In genomic region chr6:5854900-5855299, GRCh38 we compare ENCODE assay signal across 25 cellular contexts.
"Had no signal": no experiment of that assay in that cellular context is flagged by ENCODE, and none has a peak within 500 bp of the region (broad histone marks: within the 10 kb centered on the region; RNA-seq: fewer than 3 reads in every experiment).

No MANE protein-coding gene starts in this region.

- H2AFZ ChIP-seq: neural progenitor cell, parathyroid adenoma had no signal

- ATAC-seq: gastrocnemius medialis; left cardiac atrium; lower lobe of right lung; sciatic nerve; stimulated activated memory B cell treated with anti-CD40 and anti-IgM and Interleukin-4, amounts not matched to agents 10 μg/mL and 1 μg/mL and 100 μg/mL, for 72 hours had no signal

- H3K4me3 Mint-ChIP-seq: immature natural killer cell; memory B cell; natural killer cell treated with Interleukin-12 subunit alpha and Interleukin-12 subunit beta and Interleukin-15 and Interleukin-18, amount 100 ng/mL, for 72 hours; neural progenitor cell; stimulated activated memory B cell treated with anti-CD40 and anti-IgM and Interleukin-4, amounts not matched to agents 10 μg/mL and 1 μg/mL and 100 μg/mL, for 72 hours; stimulated activated naive CD8-positive, alpha-beta T cell treated with anti-CD3 and anti-CD28 coated beads, Interleukin-15, Interleukin-2, amounts not matched to agents 100 ng/mL and 50 ng/mL, for 24 hours had no signal

- H3K79me2 ChIP-seq: parathyroid adenoma had no signal

- H3K4me1 ChIP-seq: gastrocnemius medialis, parathyroid adenoma, prostate gland had no signal

- H3K27me3 ChIP-seq: neural progenitor cell had no signal

- H3K4me3 ChIP-seq: esophagus muscularis mucosa, gastrocnemius medialis, left ventricle myocardium inferior, lower lobe of right lung, neural progenitor cell, prostate gland, spleen, thoracic aorta, transverse colon had no signal

- DNase-seq: effector memory CD4-positive, alpha-beta T cell; gastrocnemius medialis; immature natural killer cell; kidney; left cardiac atrium; left ventricle myocardium inferior; lower lobe of right lung; midbrain; nucleus accumbens; spleen; stimulated activated CD4-positive, alpha-beta T cell treated with anti-CD3 and anti-CD28 coated beads, Interleukin-15, amount 100 ng/mL, for 24 hours; stimulated activated CD4-positive, alpha-beta T cell treated with anti-CD3 and anti-CD28 coated beads, Interleukin-1b, Interleukin-23, amount 100 ng/mL, for 48 hours; stimulated activated CD4-positive, alpha-beta T cell treated with anti-CD3 and anti-CD28 coated beads, Interleukin-4, amount 100 ng/mL, for 24 hours; transverse colon had no signal

- H3K27ac Mint-ChIP-seq: immature natural killer cell; memory B cell; natural killer cell treated with Interleukin-12 subunit alpha and Interleukin-12 subunit beta and Interleukin-15 and Interleukin-18, amount 100 ng/mL, for 72 hours; stimulated activated memory B cell treated with anti-CD40 and anti-IgM and Interleukin-4, amounts not matched to agents 10 μg/mL and 1 μg/mL and 100 μg/mL, for 72 hours; stimulated activated naive CD8-positive, alpha-beta T cell treated with anti-CD3 and anti-CD28 coated beads, Interleukin-15, Interleukin-2, amounts not matched to agents 100 ng/mL and 50 ng/mL, for 24 hours had no signal

- H3K36me3 Mint-ChIP-seq: memory B cell; natural killer cell treated with Interleukin-12 subunit alpha and Interleukin-12 subunit beta and Interleukin-15 and Interleukin-18, amount 100 ng/mL, for 72 hours; neural progenitor cell; stimulated activated memory B cell treated with anti-CD40 and anti-IgM and Interleukin-4, amounts not matched to agents 10 μg/mL and 1 μg/mL and 100 μg/mL, for 72 hours had no signal

- FAIRE-seq: kidney had no signal

- H3K27ac ChIP-seq: epithelial cell of prostate, esophagus muscularis mucosa, gastrocnemius medialis, left ventricle myocardium inferior, lower lobe of right lung, neural progenitor cell, parathyroid adenoma, prostate gland, spleen, thoracic aorta, transverse colon had no signal

- H3K9me3 ChIP-seq: esophagus muscularis mucosa, gastrocnemius medialis, left ventricle myocardium inferior, lower lobe of right lung, prostate gland, spleen, thoracic aorta, transverse colon had no signal

- H3K36me3 ChIP-seq: esophagus muscularis mucosa, gastrocnemius medialis, left ventricle myocardium inferior, lower lobe of right lung, neural progenitor cell, prostate gland, spleen, thoracic aorta, transverse colon had no signal

- H3K9me3 Mint-ChIP-seq: immature natural killer cell; memory B cell; natural killer cell treated with Interleukin-12 subunit alpha and Interleukin-12 subunit beta and Interleukin-15 and Interleukin-18, amount 100 ng/mL, for 72 hours; stimulated activated memory B cell treated with anti-CD40 and anti-IgM and Interleukin-4, amounts not matched to agents 10 μg/mL and 1 μg/mL and 100 μg/mL, for 72 hours had no signal

- H3K9ac ChIP-seq: neural progenitor cell, parathyroid adenoma had no signal
